Comparison of ENCODE assay signal across 20 cellular contexts in the genomic region with DNA sequence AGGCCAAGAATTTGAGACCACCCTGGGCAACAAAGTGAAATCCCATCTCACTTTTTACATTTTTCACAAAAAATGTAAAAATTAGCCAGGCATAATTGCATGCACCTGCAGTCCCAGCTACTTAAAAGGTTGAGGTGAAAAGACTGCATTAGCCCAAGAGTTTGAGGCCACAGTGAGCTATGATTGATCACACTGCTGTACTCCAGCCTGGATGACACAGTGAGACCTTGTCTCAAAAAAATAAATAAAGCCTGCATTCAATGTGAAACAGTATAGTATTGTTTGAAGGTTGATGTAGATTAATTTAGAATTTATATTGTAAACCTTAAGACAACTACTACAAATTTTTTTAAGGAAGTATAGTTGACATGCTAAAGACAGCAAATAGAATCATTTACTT.
"Had no signal": no experiment of that assay in that cellular context is flagged by ENCODE, and none has a peak within 500 bp of the region (broad histone marks: within the 10 kb centered on the region; RNA-seq: fewer than 3 reads in every experiment).

No MANE protein-coding gene starts in this region.

- H3K27ac ChIP-seq: colonic mucosa, epithelial cell of prostate, foreskin keratinocyte, heart right ventricle, lower lobe of right lung had no signal

- H3K4me3 ChIP-seq: colonic mucosa, heart right ventricle, left lung, lower lobe of right lung, mucosa of descending colon had no signal

- H3K9me3 ChIP-seq: colonic mucosa had no signal

- H3K27me3 ChIP-seq: colonic mucosa, foreskin keratinocyte, heart right ventricle, left lung had no signal

- DNase-seq: colonic mucosa; cortex of kidney; effector CD8-positive, alpha-beta T cell; effector memory CD8-positive, alpha-beta T cell; endodermal cell; erythroblast; foreskin keratinocyte; glutamatergic neuron; head of caudate nucleus; heart right ventricle; hippocampal formation; left cardiac atrium; left lung; left ventricle myocardium superior; lower lobe of right lung; mesenchymal stem cell; mucosa of descending colon; naive B cell had no signal

- H3K4me1 ChIP-seq: colonic mucosa, foreskin keratinocyte, lower lobe of right lung had no signal

- ATAC-seq: effector memory CD8-positive, alpha-beta T cell; esophagus mucosa; foreskin keratinocyte; heart right ventricle; left cardiac atrium; left lung; left ventricle myocardium superior; lower lobe of right lung; mucosa of descending colon had no signal

- H3K36me3 ChIP-seq: colonic mucosa, heart right ventricle, left lung, lower lobe of right lung had no signal
